In the genomic region with DNA sequence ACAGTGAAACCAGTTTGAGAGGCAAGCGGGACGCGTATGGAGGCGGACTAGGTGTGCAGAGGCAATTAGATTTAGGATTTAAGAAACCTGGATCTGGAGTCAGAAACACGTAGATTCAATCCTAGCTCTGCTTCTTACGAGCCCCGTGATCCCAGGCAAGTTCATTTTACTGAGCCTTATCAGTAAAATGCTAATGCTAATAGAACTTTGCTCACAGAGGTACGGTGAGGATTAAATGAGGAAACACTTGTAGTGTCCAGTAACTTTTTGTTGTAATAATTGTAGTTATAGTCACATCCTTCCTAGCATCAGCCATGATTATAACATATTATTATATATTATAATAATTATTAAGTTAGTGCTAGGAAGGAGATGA, we compare ENCODE assay signal across 9 cellular contexts. TPM values are rescaled to one million over a fixed set of nuclear protein-coding genes. Genes with fewer than 3 reads are reported as not detected.
DNase-seq lines count a peak whose midpoint lies in the region; ATAC-seq and TF ChIP-seq lines count a peak whose summit lies in the region.
"Had no signal": no experiment of that assay in that cellular context is flagged by ENCODE, and none has a peak within 500 bp of the region (broad histone marks: within the 10 kb centered on the region; RNA-seq: fewer than 3 reads in every experiment).

No MANE protein-coding gene starts in this region.

- no peaks in the 10 kb centered on the region for H3K9me3 Mint-ChIP-seq in dendritic cell treated with granulocyte-macrophage colony-stimulating factor and Interleukin-4, amounts not matched to agents 40 ng/mL and 50 ng/mL, for 4 days
- no peaks in the 10 kb centered on the region for H3K9me3 Mint-ChIP-seq in activated naive CD8-positive, alpha-beta T cell treated with anti-CD3 and anti-CD28 coated beads, Interleukin-2, amount 50 U/mL, for 24 hours

- H3K4me1 Mint-ChIP-seq in dendritic cell treated with granulocyte-macrophage colony-stimulating factor and Interleukin-4, amounts not matched to agents 40 ng/mL and 50 ng/mL, for 4 days (ENCODE audit: low read depth): peaks cover 22% of the 10 kb centered on the region
- peaks cover 17% of the 10 kb centered on the region for H3K4me1 Mint-ChIP-seq in activated naive CD8-positive, alpha-beta T cell treated with anti-CD3 and anti-CD28 coated beads, Interleukin-2, amount 50 U/mL, for 24 hours

- no peak overlapping the region for H3K4me3 Mint-ChIP-seq in dendritic cell treated with granulocyte-macrophage colony-stimulating factor and Interleukin-4, amounts not matched to agents 40 ng/mL and 50 ng/mL, for 4 days
- H3K4me3 Mint-ChIP-seq in activated naive CD8-positive, alpha-beta T cell treated with anti-CD3 and anti-CD28 coated beads, Interleukin-2, amount 50 U/mL, for 24 hours: no peak overlapping the region

- intact Hi-C loops in dendritic cell treated with granulocyte-macrophage colony-stimulating factor and Interleukin-4, amounts not matched to agents 40 ng/mL and 50 ng/mL, for 4 days (cut with micrococcal nuclease): no loop called here
- intact Hi-C loops in lower lobe of right lung (cut with DNase I): no loop called here

- TF ChIP-seq CTCF in lower lobe of right lung (IDR thresholded peaks at IDR 0.05) (no peak), thoracic aorta (IDR thresholded peaks at IDR 0.05) (no peak)

- peak; percentile 74 for DNase-seq in DMS 273 (lab: John Stamatoyannopoulos, UW; ENCODE audit: unreplicated experiment)
- DNase-seq in DMS 273 treated with DMSO at 0.1 percent for 48 hours (lab: John Stamatoyannopoulos, UW): no peak
- DNase-seq in lower lobe of right lung: no peak
- DNase-seq in thoracic aorta (ENCODE audit: low spot score): no peak
- no peak for DNase-seq in kidney glomerular epithelial cell (lab: John Stamatoyannopoulos, UW)
- DNase-seq in activated naive CD8-positive, alpha-beta T cell treated with anti-CD3 and anti-CD28 coated beads, Interleukin-2, amount 50 U/mL, for 24 hours: no peak
- no peak for DNase-seq in superior temporal gyrus (ENCODE audit: extremely low spot score)
- DNase-seq: activated CD4-positive, CD25-positive, alpha-beta regulatory T cell treated with anti-CD3 and anti-CD28 coated beads, Interleukin-2, amount 50 U/mL, for 72 hours had no signal

- H3K27ac ChIP-seq in lower lobe of right lung (no peak overlapping the region), thoracic aorta (peak overlapping the region in 1 of 2 donors; percentile 27)

- H3K36me3 Mint-ChIP-seq in dendritic cell treated with granulocyte-macrophage colony-stimulating factor and Interleukin-4, amounts not matched to agents 40 ng/mL and 50 ng/mL, for 4 days (ENCODE audit: low read depth): peaks cover 96% of the 10 kb centered on the region
- peaks cover 63% of the 10 kb centered on the region for H3K36me3 Mint-ChIP-seq in activated naive CD8-positive, alpha-beta T cell treated with anti-CD3 and anti-CD28 coated beads, Interleukin-2, amount 50 U/mL, for 24 hours (ENCODE audit: low read depth)

- ATAC-seq in lower lobe of right lung (no peak), thoracic aorta (ENCODE audit: insufficient number of reproducible peaks, low FRiP score, low read depth) (no peak)
- no peak for ATAC-seq in activated naive CD8-positive, alpha-beta T cell treated with anti-CD3 and anti-CD28 coated beads, Interleukin-2, amount 50 U/mL, for 24 hours

- H3K4me1 ChIP-seq in lower lobe of right lung (peaks cover 5% of the 10 kb centered on the region), thoracic aorta (ENCODE audit: control insufficient read depth in 1 of 2, low read depth in 2 of 2) (peaks cover 0 to 9% of the 10 kb centered on the region in 2 donors)

- no peaks in the 10 kb centered on the region for H3K9me3 ChIP-seq in lower lobe of right lung
- H3K9me3 ChIP-seq in thoracic aorta: no peaks in the 10 kb centered on the region

- H3K27me3 ChIP-seq in lower lobe of right lung (ENCODE audit: low read depth) (no peaks in the 10 kb centered on the region), thoracic aorta (replicated peaks; ENCODE audit: insufficient read depth) (no peaks in the 10 kb centered on the region)

- peak overlapping the region; percentile 39 for H3K27ac Mint-ChIP-seq in dendritic cell treated with granulocyte-macrophage colony-stimulating factor and Interleukin-4, amounts not matched to agents 40 ng/mL and 50 ng/mL, for 4 days
- no peak overlapping the region for H3K27ac Mint-ChIP-seq in activated naive CD8-positive, alpha-beta T cell treated with anti-CD3 and anti-CD28 coated beads, Interleukin-2, amount 50 U/mL, for 24 hours

- H3K4me3 ChIP-seq in lower lobe of right lung (peak overlapping the region; percentile 61), thoracic aorta (peak overlapping the region; percentile 70)

- peaks cover 24% of the 10 kb centered on the region for H3K36me3 ChIP-seq in lower lobe of right lung
- no peaks in the 10 kb centered on the region for H3K36me3 ChIP-seq in thoracic aorta

- no peaks in the 10 kb centered on the region for H3K27me3 Mint-ChIP-seq in dendritic cell treated with granulocyte-macrophage colony-stimulating factor and Interleukin-4, amounts not matched to agents 40 ng/mL and 50 ng/mL, for 4 days
- H3K27me3 Mint-ChIP-seq in activated naive CD8-positive, alpha-beta T cell treated with anti-CD3 and anti-CD28 coated beads, Interleukin-2, amount 50 U/mL, for 24 hours: no peaks in the 10 kb centered on the region

RNA-seq across cellular contexts. Expression of a gene that starts 21.2 kb away (rescaled TPM):
- total RNA-seq in lower lobe of right lung (21.5 TPM), thoracic aorta (1 to 10 TPM; 7.6 to 9.1 TPM)

RNA-seq across cellular contexts. Expression of a gene that starts 23.5 kb away (rescaled TPM):
- total RNA-seq in lower lobe of right lung: 30.2 TPM
- 10 to 100 TPM; 15.8 to 38.4 TPM for total RNA-seq in thoracic aorta

RNA-seq across cellular contexts. Expression of a gene that starts 59.3 kb away (rescaled TPM):
- 39.4 TPM for total RNA-seq in lower lobe of right lung
- 10 to 100 TPM; 46.8 to 47.0 TPM for total RNA-seq in thoracic aorta
